ENCODE assay signal across 16 cellular contexts in the genomic region with DNA sequence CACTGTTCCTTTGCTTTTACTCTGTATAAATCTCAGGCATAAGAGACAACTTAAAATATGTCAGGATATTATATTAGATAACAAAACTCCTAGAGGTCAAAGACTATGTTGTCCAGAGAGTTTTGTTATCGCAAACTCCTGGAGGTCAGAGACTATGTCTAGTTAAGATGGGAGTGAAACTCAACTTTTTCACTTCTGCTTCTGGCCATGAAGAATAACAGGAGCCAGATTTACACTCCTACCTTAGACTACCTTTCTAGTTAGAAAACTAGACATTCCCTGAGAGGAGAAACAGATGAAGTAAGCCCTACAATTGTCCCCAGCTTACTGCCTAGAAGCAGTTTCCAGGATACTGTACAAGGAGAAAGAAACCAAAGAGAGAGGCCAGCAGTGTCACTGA.
A peak's percentile ranks its signal among the peaks of the same experiment; 100 is the strongest.
DNase-seq lines count a peak whose midpoint lies in the region; ATAC-seq, FAIRE-seq and TF ChIP-seq lines count a peak whose summit lies in the region.
"Had no signal": no experiment of that assay in that cellular context is flagged by ENCODE, and none has a peak within 500 bp of the region (broad histone marks: within the 10 kb centered on the region; RNA-seq: fewer than 3 reads in every experiment).

No MANE protein-coding gene starts in this region.

- peak; percentile 77 for ATAC-seq in GM19372 (IDR thresholded peaks at IDR 0.05; ENCODE audit: low read depth, unreplicated experiment)
- ATAC-seq in HG02623 (IDR thresholded peaks at IDR 0.05; ENCODE audit: unreplicated experiment) = peak; percentile 83
- peak; percentile 92 for ATAC-seq in HG03342 (IDR thresholded peaks at IDR 0.05; ENCODE audit: unreplicated experiment)
- ATAC-seq in activated CD4-positive, alpha-beta T cell treated with anti-CD3 and anti-CD28 coated beads for 36 hours = no peak
- ATAC-seq: body of pancreas, lower lobe of right lung, pancreas had no signal

- TF ChIP-seq CTCF in CD14-positive monocyte (IDR thresholded peaks at IDR 0.05) = no peak

- POLR2A ChIA-PET in activated CD4-positive, alpha-beta T cell treated with anti-CD3 and anti-CD28 coated beads for 36 hours (lab: Charles Lee) = no interaction called here

- peak; percentile 51 for FAIRE-seq in GM12891 (lab: Jason Lieb, UNC)
- FAIRE-seq: pancreas had no signal

- H3K4me3 Mint-ChIP-seq in CD14-positive monocyte = no peak overlapping the region
- no peak overlapping the region for H3K4me3 Mint-ChIP-seq in activated CD4-positive, alpha-beta T cell treated with anti-CD3 and anti-CD28 coated beads for 36 hours

- CTCF ChIA-PET in activated CD4-positive, alpha-beta T cell treated with anti-CD3 and anti-CD28 coated beads for 36 hours (lab: Charles Lee) = no interaction called here

- H3K27ac Mint-ChIP-seq in CD14-positive monocyte = no peak overlapping the region
- no peak overlapping the region for H3K27ac Mint-ChIP-seq in activated CD4-positive, alpha-beta T cell treated with anti-CD3 and anti-CD28 coated beads for 36 hours

- H3K36me3 Mint-ChIP-seq in CD14-positive monocyte = peaks cover 0 to 2% of the 10 kb centered on the region in 2 donors
- no peaks in the 10 kb centered on the region for H3K36me3 Mint-ChIP-seq in activated CD4-positive, alpha-beta T cell treated with anti-CD3 and anti-CD28 coated beads for 36 hours (ENCODE audit: low read depth)

- H3K9me3 Mint-ChIP-seq in CD14-positive monocyte = peaks cover 0 to 2% (median 0%) of the 10 kb centered on the region in 7 donors
- peaks cover 2% of the 10 kb centered on the region for H3K9me3 Mint-ChIP-seq in activated CD4-positive, alpha-beta T cell treated with anti-CD3 and anti-CD28 coated beads for 36 hours (ENCODE audit: low read depth)

- DNase-seq in GM12891 (ENCODE audit: insufficient read length, low spot score) = no peak
- DNase-seq in foreskin melanocyte = no peak
- no peak for DNase-seq in NCI-H2081 treated with DMSO at 0.1 percent for 48 hours (lab: John Stamatoyannopoulos, UW)
- DNase-seq in CD14-positive monocyte (ENCODE audit: low spot score) = no peak
- no peak for DNase-seq in activated CD4-positive, alpha-beta T cell treated with anti-CD3 and anti-CD28 coated beads for 36 hours
- DNase-seq: ACHN, body of pancreas, DMS79 treated with DMSO at 0.1 percent for 48 hours, GOT3, Karpas-422, lower lobe of right lung, NCI-H345, pancreas had no signal

- no peaks in the 10 kb centered on the region for H3K27me3 Mint-ChIP-seq in CD14-positive monocyte (ENCODE audit: low read depth in 3 of 3)
- H3K27me3 Mint-ChIP-seq in activated CD4-positive, alpha-beta T cell treated with anti-CD3 and anti-CD28 coated beads for 36 hours = no peaks in the 10 kb centered on the region

- H3K4me1 Mint-ChIP-seq in CD14-positive monocyte = no peaks in the 10 kb centered on the region
- H3K4me1 Mint-ChIP-seq in activated CD4-positive, alpha-beta T cell treated with anti-CD3 and anti-CD28 coated beads for 36 hours = no peaks in the 10 kb centered on the region

- intact Hi-C loops in CD14-positive monocyte (cut with micrococcal nuclease) = no loop called here
- intact Hi-C loops in activated CD4-positive, alpha-beta T cell treated with anti-CD3 and anti-CD28 coated beads for 36 hours (cut with DNase I, micrococcal nuclease) = no loop called here

- TF ChIP-seq POLR2A in GM12891 (IDR thresholded peaks at IDR 0.05; ENCODE audit: low read depth, low read length) = no peak

TF ChIP-seq in GM12891, 5 proteins besides CTCF, POLR2A, EP300 and RAD21:
- TF ChIP-seq TAF1 (IDR thresholded peaks at IDR 0.05; ENCODE audit: low read depth, low read length) (no peak), SPI1 (IDR thresholded peaks at IDR 0.05; ENCODE audit: low read depth, low read length) (peak; percentile 96)
